1 cellular context compared by ENCODE assay signal in the genomic region with DNA sequence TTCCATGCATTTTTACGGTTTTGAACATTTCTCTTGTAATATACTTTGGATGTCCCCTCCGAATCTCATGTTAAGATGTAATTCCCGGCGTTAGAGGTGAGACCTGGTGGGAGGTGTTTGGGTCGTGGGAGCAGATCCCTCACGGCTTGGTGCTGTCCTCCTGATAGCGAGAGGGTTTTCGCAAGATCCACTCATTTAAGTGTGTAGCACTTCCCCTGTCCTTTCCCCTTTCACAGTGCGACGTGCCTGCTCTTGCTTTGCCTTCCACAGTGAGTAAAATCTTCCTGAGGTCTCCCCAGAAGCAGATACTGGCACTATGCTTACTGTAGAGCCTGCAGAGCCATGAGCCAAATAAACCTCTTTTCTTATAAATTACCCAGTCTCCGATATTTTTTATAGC.
TF ChIP-seq lines count a peak whose summit lies in the region.

No MANE protein-coding gene starts in this region.

TF ChIP-seq in GM12878, 131 proteins besides CTCF, POLR2A, EP300 and RAD21:
- no peak for TF ChIP-seq MEF2B (IDR thresholded peaks at IDR 0.05; ENCODE audit: partially characterized antibody, poor library complexity, severe bottlenecking)
- peak; percentile 13; the same call in 1 of the 2 replicates for TF ChIP-seq SPI1 (IDR thresholded peaks at IDR 0.05; ENCODE audit: borderline replicate concordance, insufficient read depth, low read depth, low read length)
- no peak for TF ChIP-seq HDAC6 (IDR thresholded peaks at IDR 0.05; ENCODE audit: unreplicated experiment)
